ENCODE assay signal across 11 cellular contexts in genomic region chr9:78004478-78005229, GRCh38. TPM values are rescaled to one million over a fixed set of nuclear protein-coding genes. Genes with fewer than 3 reads are reported as not detected.
DNase-seq lines count a peak whose midpoint lies in the region; ATAC-seq and TF ChIP-seq lines count a peak whose summit lies in the region.
"Had no signal": no experiment of that assay in that cellular context is flagged by ENCODE, and none has a peak within 500 bp of the region (broad histone marks: within the 10 kb centered on the region; RNA-seq: fewer than 3 reads in every experiment).

No MANE protein-coding gene starts in this region.

- peaks cover 9% of the 10 kb centered on the region for H3K36me3 Mint-ChIP-seq in activated naive CD8-positive, alpha-beta T cell
- H3K36me3 Mint-ChIP-seq in activated naive CD8-positive, alpha-beta T cell treated with anti-CD3 and anti-CD28 coated beads for 36 hours = peaks cover 7% of the 10 kb centered on the region

- ATAC-seq in Panc1 (peak; percentile 48; the same call in 1 of the 2 replicates), upper lobe of left lung (ENCODE audit: low FRiP score in 2 of 2) (peak; percentile 31 to 55), HG03442 (IDR thresholded peaks at IDR 0.05; ENCODE audit: unreplicated experiment) (no peak), Right ventricle myocardium inferior (no peak)

- in situ Hi-C loops in Panc1 (cut with HindIII; ENCODE audit: low pct_unique_long_range_greater_than_20kb, low sequenced_read_pairs) = no loop called here

- no peak for TF ChIP-seq POLR2A in upper lobe of left lung (IDR thresholded peaks at IDR 0.05)

- intact Hi-C loops in Panc1 (cut with micrococcal nuclease; ENCODE audit: unreplicated experiment) (no loop called here), Right ventricle myocardium inferior (cut with DNase I) (no loop called here)

- H3K4me1 ChIP-seq in Panc1 (ENCODE audit: control insufficient read depth, insufficient read depth, low read length) (no peaks in the 10 kb centered on the region), upper lobe of left lung (peaks cover 44 to 66% (median 56%) of the 10 kb centered on the region in 4 donors)

- H3K4me3 Mint-ChIP-seq in activated naive CD8-positive, alpha-beta T cell = no peak overlapping the region
- no peak overlapping the region for H3K4me3 Mint-ChIP-seq in activated naive CD8-positive, alpha-beta T cell treated with anti-CD3 and anti-CD28 coated beads for 36 hours
- H3K4me3 Mint-ChIP-seq: activated CD4-positive, alpha-beta T cell treated with anti-CD3 and anti-CD28 coated beads, Interleukin-2, amount 10 ng/mL, durations not matched to agents 24 days and 14 days; dendritic cell treated with granulocyte-macrophage colony-stimulating factor and Interleukin-4, amounts not matched to agents 40 ng/mL and 50 ng/mL, for 4 days had no signal

- H3K27ac Mint-ChIP-seq in activated naive CD8-positive, alpha-beta T cell = peak overlapping the region; percentile 8
- H3K27ac Mint-ChIP-seq in activated naive CD8-positive, alpha-beta T cell treated with anti-CD3 and anti-CD28 coated beads for 36 hours = no peak overlapping the region
- H3K27ac Mint-ChIP-seq: activated CD4-positive, alpha-beta T cell treated with anti-CD3 and anti-CD28 coated beads, Interleukin-2, amount 10 ng/mL, durations not matched to agents 24 days and 14 days; dendritic cell treated with granulocyte-macrophage colony-stimulating factor and Interleukin-4, amounts not matched to agents 40 ng/mL and 50 ng/mL, for 4 days had no signal

- TF ChIP-seq EP300 in upper lobe of left lung (IDR thresholded peaks at IDR 0.05) = no peak

- H3K27me3 Mint-ChIP-seq in activated naive CD8-positive, alpha-beta T cell = no peaks in the 10 kb centered on the region
- no peaks in the 10 kb centered on the region for H3K27me3 Mint-ChIP-seq in activated naive CD8-positive, alpha-beta T cell treated with anti-CD3 and anti-CD28 coated beads for 36 hours
- H3K27me3 Mint-ChIP-seq: activated CD4-positive, alpha-beta T cell treated with anti-CD3 and anti-CD28 coated beads, Interleukin-2, amount 10 ng/mL, durations not matched to agents 24 days and 14 days; dendritic cell treated with granulocyte-macrophage colony-stimulating factor and Interleukin-4, amounts not matched to agents 40 ng/mL and 50 ng/mL, for 4 days had no signal

- H3K4me1 Mint-ChIP-seq in activated naive CD8-positive, alpha-beta T cell (ENCODE audit: low read depth) = peaks cover 70% of the 10 kb centered on the region
- H3K4me1 Mint-ChIP-seq in activated naive CD8-positive, alpha-beta T cell treated with anti-CD3 and anti-CD28 coated beads for 36 hours = peaks cover 56% of the 10 kb centered on the region

- no peaks in the 10 kb centered on the region for H3K9me3 Mint-ChIP-seq in activated naive CD8-positive, alpha-beta T cell (ENCODE audit: low read depth)
- no peaks in the 10 kb centered on the region for H3K9me3 Mint-ChIP-seq in activated naive CD8-positive, alpha-beta T cell treated with anti-CD3 and anti-CD28 coated beads for 36 hours
- H3K9me3 Mint-ChIP-seq: activated CD4-positive, alpha-beta T cell treated with anti-CD3 and anti-CD28 coated beads, Interleukin-2, amount 10 ng/mL, durations not matched to agents 24 days and 14 days; dendritic cell treated with granulocyte-macrophage colony-stimulating factor and Interleukin-4, amounts not matched to agents 40 ng/mL and 50 ng/mL, for 4 days had no signal

- no peaks in the 10 kb centered on the region for H3K27me3 ChIP-seq in Panc1 (ENCODE audit: control insufficient read depth, insufficient read depth, low read length)
- H3K27me3 ChIP-seq in upper lobe of left lung = no peaks in the 10 kb centered on the region

- POLR2A ChIA-PET in Panc1 (lab: Charles Lee) = no interaction called here

- BruUV-seq in Panc1 (replicated peaks; lab: Mats Ljungman, UMichigan) = no TSS peak

- H3K36me3 ChIP-seq in Panc1 (ENCODE audit: control insufficient read depth, insufficient read depth, low read length) = no peaks in the 10 kb centered on the region
- H3K36me3 ChIP-seq in upper lobe of left lung = no peaks in the 10 kb centered on the region

- H3K9me3 ChIP-seq in Panc1 (ENCODE audit: control insufficient read depth, insufficient read depth, low read depth, low read length) (no peaks in the 10 kb centered on the region), upper lobe of left lung (no peaks in the 10 kb centered on the region)

- TF ChIP-seq CTCF in Panc1 (IDR thresholded peaks at IDR 0.05) (peak; percentile 41), fibroblast of pulmonary artery (IDR thresholded peaks at IDR 0.05; ENCODE audit: low read length, missing control alignments) (peak; percentile 42), upper lobe of left lung (IDR thresholded peaks at IDR 0.05) (peak in 3 of 6 experiments; percentile 17 to 45 (median 30))

- 66 to 73% methylated on average over 6 of the region's 6 CpGs for WGBS in upper lobe of left lung, 2 donors

- H3K27ac ChIP-seq in Panc1 (ENCODE audit: low read length) = no peak overlapping the region
- H3K27ac ChIP-seq in upper lobe of left lung = no peak overlapping the region

- H3K4me3 ChIP-seq in Panc1 (ENCODE audit: low read depth in 2 of 2, low read length in 2 of 2) (no peak overlapping the region), fibroblast of pulmonary artery (replicated peaks; ENCODE audit: low read depth, low read length) (no peak overlapping the region), upper lobe of left lung (no peak overlapping the region)

- CTCF ChIA-PET in Panc1 (lab: Charles Lee) = interaction anchor here (0.7 kb wide), 1 partner anchor 358 kb away, joined by 3 read pairs; no protein-coding TSS in a partner anchor

- no peak for DNase-seq in activated naive CD8-positive, alpha-beta T cell treated with anti-CD3 and anti-CD28 coated beads for 36 hours
- DNase-seq in Panc1 (ENCODE audit: low read depth, low spot score) (no peak), fibroblast of pulmonary artery (ENCODE audit: low read depth) (peak; percentile 33), upper lobe of left lung (no peak), NCI-H1436 (lab: John Stamatoyannopoulos, UW) (no peak), Right ventricle myocardium inferior (ENCODE audit: missing footprints) (no peak)
- DNase-seq: ACHN; activated CD4-positive, alpha-beta T cell treated with anti-CD3 and anti-CD28 coated beads, Interleukin-2, amount 10 ng/mL, durations not matched to agents 24 days and 14 days had no signal

RNA-seq across cellular contexts. Expression of gene GNAQ, which starts 27.0 kb away (rescaled TPM):
- 10 to 100 TPM; 22.4 to 22.7 TPM for total RNA-seq in activated naive CD8-positive, alpha-beta T cell treated with anti-CD3 and anti-CD28 coated beads for 36 hours
- total RNA-seq in Panc1 (2021; ENCODE audit: unreplicated experiment) (34.5 TPM), upper lobe of left lung (100 to 1,000 TPM in 3 of 6 donors, 10 to 100 TPM in 3; 50.3 to 117 (median 94.3) TPM), Right ventricle myocardium inferior (15.9 TPM)
- 13.1 TPM for polyA plus RNA-seq in Panc1 (2012; ENCODE audit: insufficient read length)

Comparison
In these comparisons a context has a peak if more than half of its experiments do, and no peak if none do; other contexts are left out.
1. ATAC-seq: peak in Panc1 (single experiment) and upper lobe of left lung (2 of 2); none in HG03442 (single experiment) and Right ventricle myocardium inferior (single experiment).